ENCODE assay signal across 8 cellular contexts in the genomic region with DNA sequence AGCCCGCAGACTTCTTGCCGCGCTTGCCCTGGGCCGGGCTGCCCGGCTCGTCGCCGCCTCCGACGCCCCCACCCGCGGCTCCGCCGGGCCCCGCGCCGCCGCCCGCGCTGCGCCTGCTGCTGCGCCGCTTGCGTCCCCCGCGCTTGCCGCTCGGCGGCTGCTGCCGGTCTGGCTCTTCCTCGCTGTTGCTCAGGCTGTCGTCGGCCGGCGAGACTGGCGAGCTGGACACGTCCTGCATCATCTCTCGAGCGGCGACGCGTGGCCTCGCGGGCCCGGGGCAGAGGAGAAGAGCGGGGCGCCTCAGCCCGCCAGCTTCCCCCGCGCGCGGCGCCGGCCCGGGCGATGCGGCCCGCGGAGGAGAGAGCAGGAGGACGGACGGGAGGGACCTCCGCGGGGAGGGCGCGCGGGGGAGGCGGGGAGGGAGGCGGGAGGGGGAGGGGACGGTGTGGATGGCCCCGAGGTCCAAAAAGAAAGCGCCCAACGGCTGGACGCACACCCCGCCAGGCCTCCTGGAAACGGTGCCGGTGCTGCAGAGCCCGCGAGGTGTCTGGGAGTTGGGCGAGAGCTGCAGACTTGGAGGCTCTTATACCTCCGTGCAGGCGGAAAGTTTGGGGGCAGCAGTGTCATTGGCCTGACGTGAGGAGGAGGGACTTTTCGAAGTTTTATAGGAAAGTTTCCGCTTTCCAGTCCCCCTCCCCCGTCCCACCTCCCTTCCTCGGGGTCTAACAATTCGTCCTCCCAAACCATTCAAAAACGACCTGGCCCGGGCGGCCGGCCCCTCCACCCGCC. TPM values are rescaled to one million over a fixed set of nuclear protein-coding genes. Genes with fewer than 3 reads are reported as not detected.
DNase-seq lines count a peak whose midpoint lies in the region; ATAC-seq, FAIRE-seq and TF ChIP-seq lines count a peak whose summit lies in the region.

Gene TWIST1 (minus strand): TSS at position 556 of the 789 bp plus-strand sequence. CDS start 315 bp downstream, at position 241.

- no peaks in the 10 kb centered on the region for H3K36me3 ChIP-seq in kidney (ENCODE audit: control insufficient read depth in 1 of 2, insufficient read depth in 2 of 2, low read length in 2 of 2)
- H3K36me3 ChIP-seq in suprapubic skin, result no peaks in the 10 kb centered on the region

- peak in 1 of 2 donors; percentile 78 for TF ChIP-seq POLR2A in suprapubic skin (IDR thresholded peaks at IDR 0.05)

- TF ChIP-seq EP300 in suprapubic skin (IDR thresholded peaks at IDR 0.05), result no peak

- H3K27me3 ChIP-seq in suprapubic skin, result peaks cover 87% of the 10 kb centered on the region

- H3K36me3 Mint-ChIP-seq in activated T-cell treated with anti-CD3 and anti-CD28 coated beads, Interleukin-2, amount 50 U/mL, for 4 hours (ENCODE audit: insufficient read depth), result no peaks in the 10 kb centered on the region

- H3K9me3 ChIP-seq in kidney (ENCODE audit: control insufficient read depth in 1 of 2, low read length in 2 of 2) (no peaks in the 10 kb centered on the region), suprapubic skin (no peaks in the 10 kb centered on the region)

- no peak for DNase-seq in activated T-cell treated with anti-CD3 and anti-CD28 coated beads, Interleukin-2, amount 50 U/mL, for 4 hours
- no peak for DNase-seq in activated T-cell treated with anti-CD3 and anti-CD28 coated beads, Interleukin-2, amount 50 U/mL, for 1 hour
- peak; percentile 23 for DNase-seq in NCI-H1092 (lab: John Stamatoyannopoulos, UW)
- DNase-seq in brain pericyte (ENCODE audit: low read depth, low spot score), result peak; percentile 85
- DNase-seq in kidney, result peak; percentile 76
- DNase-seq in suprapubic skin (ENCODE audit: low spot score in 2 of 2), result peak; percentile 91
- DNase-seq in DMS153 (lab: John Stamatoyannopoulos, UW), result no peak

- peaks cover 58% of the 10 kb centered on the region for H3K27me3 Mint-ChIP-seq in activated T-cell treated with anti-CD3 and anti-CD28 coated beads, Interleukin-2, amount 50 U/mL, for 4 hours (ENCODE audit: low read depth)

- 3% methylated on average over 11 of the region's 92 CpGs for WGBS in suprapubic skin

- H3K4me1 Mint-ChIP-seq in activated T-cell treated with anti-CD3 and anti-CD28 coated beads, Interleukin-2, amount 50 U/mL, for 4 hours (ENCODE audit: low read depth), result peaks cover 1% of the 10 kb centered on the region

- TF ChIP-seq CTCF in kidney (IDR thresholded peaks at IDR 0.05; ENCODE audit: borderline replicate concordance, extremely low read depth, insufficient read depth) (no peak), suprapubic skin (IDR thresholded peaks at IDR 0.05) (no peak)

- H3K4me3 Mint-ChIP-seq in activated T-cell treated with anti-CD3 and anti-CD28 coated beads, Interleukin-2, amount 50 U/mL, for 4 hours, result no peak within 1 kb of the TSS

- ATAC-seq in activated T-cell treated with anti-CD3 and anti-CD28 coated beads, Interleukin-2, amount 50 U/mL, for 4 hours, result peak; percentile 41 to 51
- no peak for ATAC-seq in HG02852 (IDR thresholded peaks at IDR 0.05; ENCODE audit: unreplicated experiment)

- peak within 1 kb of the TSS in 1 of 2 donors; percentile 34 for H3K9ac ChIP-seq in kidney (ENCODE audit: low read length in 2 of 2)

- no peak within 1 kb of the TSS for H3K27ac ChIP-seq in kidney (ENCODE audit: low read depth in 2 of 2, low read length in 2 of 2)
- H3K27ac ChIP-seq in suprapubic skin, result peak within 1 kb of the TSS; percentile 89

- no peak for FAIRE-seq in kidney (lab: Jason Lieb, UNC)

- H3K4me3 ChIP-seq in kidney (ENCODE audit: low read length in 2 of 2) (peak within 1 kb of the TSS; percentile 55 to 65), suprapubic skin (peak within 1 kb of the TSS; percentile 74)

- intact Hi-C loops in kidney (cut with DNase I), result no loop called here

- H3K4me1 ChIP-seq in kidney (ENCODE audit: control insufficient read depth in 1 of 2, insufficient read depth in 1 of 2, low read depth in 1 of 2, low read length in 2 of 2), result peaks cover 0 to 8% of the 10 kb centered on the region in 2 donors
- peaks cover 28% of the 10 kb centered on the region for H3K4me1 ChIP-seq in suprapubic skin

- no peaks in the 10 kb centered on the region for H3K9me3 Mint-ChIP-seq in activated T-cell treated with anti-CD3 and anti-CD28 coated beads, Interleukin-2, amount 50 U/mL, for 4 hours

RNA-seq across cellular contexts. Expression of gene TWIST1, which starts in this region (rescaled TPM):
- 1 to 10 TPM in 1 of 3 donors, under 1 TPM in 2; 0.15 to 2.4 (median 0.95) TPM for total RNA-seq in activated T-cell treated with anti-CD3 and anti-CD28 coated beads, Interleukin-2, amount 50 U/mL, for 4 hours
- total RNA-seq in kidney, result 1.3 TPM
- 1.7 TPM for polyA plus RNA-seq in kidney (ENCODE audit: insufficient read depth, low read depth, low replicate concordance)
- 10 to 100 TPM in 3 of 4 donors, 1 to 10 TPM in 1; 4.0 to 12.7 (median 10.5) TPM for total RNA-seq in suprapubic skin

Comparison
In these comparisons a context has a peak if more than half of its experiments do, and no peak if none do; other contexts are left out.
1. DNase-seq: peak in NCI-H1092 (single experiment), brain pericyte (single experiment), kidney (single experiment) and suprapubic skin (2 of 2); none in activated T-cell treated with anti-CD3 and anti-CD28 coated beads, Interleukin-2, amount 50 U/mL, for 4 hours (single experiment), activated T-cell treated with anti-CD3 and anti-CD28 coated beads, Interleukin-2, amount 50 U/mL, for 1 hour (single experiment) and DMS153 (single experiment).